10 cellular contexts compared by ENCODE assay signal in genomic region chr10:88066876-88067275, GRCh38.
DNase-seq lines count a peak whose midpoint lies in the region; ATAC-seq, FAIRE-seq and TF ChIP-seq lines count a peak whose summit lies in the region.
"Had no signal": no experiment of that assay in that cellular context is flagged by ENCODE, and none has a peak within 500 bp of the region (broad histone marks: within the 10 kb centered on the region; RNA-seq: fewer than 3 reads in every experiment).

No MANE protein-coding gene starts in this region.

- CTCF ChIA-PET in HepG2 (lab: Yijun Ruan, JAX; ENCODE audit: low intra/inter-chr PET ratio, low total read pairs) (no interaction called here), OCI-LY7 (lab: Charles Lee; ENCODE audit: unreplicated experiment) (no interaction called here)

- no peaks in the 10 kb centered on the region for H3K36me3 Mint-ChIP-seq in chondrocyte (ENCODE audit: low read depth)

- H4K20me1 ChIP-seq in HepG2 (ENCODE audit: insufficient read depth, low read length) (no peaks in the 10 kb centered on the region), OCI-LY7 (ENCODE audit: insufficient read depth, low read length) (no peaks in the 10 kb centered on the region)

- TF ChIP-seq RAD21 in liver (IDR thresholded peaks at IDR 0.05): no peak
- TF ChIP-seq RAD21 in HepG2 (CRISPR knock-in tag; IDR thresholded peaks at IDR 0.05): no peak

- H2AFZ ChIP-seq in HepG2 (ENCODE audit: low read length) (no peak overlapping the region), OCI-LY7 (ENCODE audit: low read length) (peak overlapping the region; percentile 93)

- ATAC-seq in HepG2 (no peak), heart left ventricle (peak; percentile 27 to 59 (median 51)), HG03521 (IDR thresholded peaks at IDR 0.05; ENCODE audit: unreplicated experiment) (no peak)

- POLR2A ChIA-PET in HepG2 (lab: Yijun Ruan, JAX): no interaction called here
- POLR2A ChIA-PET in OCI-LY7 (lab: Charles Lee): interaction anchor here (0.6 to 4.8 kb wide), 19 partner anchors 9 to 331 kb away, joined by 3 to 35 read pairs (median 5); partner anchors contain the start of genes KLLN and PTEN

- no peaks in the 10 kb centered on the region for H3K79me2 ChIP-seq in HepG2 (ENCODE audit: insufficient read depth, low read length)
- H3K79me2 ChIP-seq in OCI-LY7 (ENCODE audit: insufficient read depth, low read depth, low read length): no peaks in the 10 kb centered on the region

- no peak overlapping the region for H3K4me2 ChIP-seq in HepG2 (ENCODE audit: low read depth, low read length)
- H3K4me2 ChIP-seq in OCI-LY7 (ENCODE audit: low read length): peak overlapping the region; percentile 54

- no peaks in the 10 kb centered on the region for H3K27me3 Mint-ChIP-seq in chondrocyte (ENCODE audit: low read depth)

- H3K9me2 ChIP-seq in OCI-LY7 (ENCODE audit: insufficient read depth, low read length): no peaks in the 10 kb centered on the region

- in situ Hi-C loops in HepG2 (cut with HindIII; ENCODE audit: extremely low pct_ligation_motif_present, low pct_unique_long_range_greater_than_20kb): no loop called here
- in situ Hi-C loops in ACHN (cut with HindIII; ENCODE audit: low pct_ligation_motif_present, low pct_unique_long_range_greater_than_20kb, low sequenced_read_pairs): no loop called here

- no peak overlapping the region for H3K4me3 Mint-ChIP-seq in chondrocyte (ENCODE audit: unreplicated experiment)

- FAIRE-seq in HepG2 (lab: Jason Lieb, UNC): no peak

- TF ChIP-seq EP300 in HepG2 (IDR thresholded peaks at IDR 0.05; ENCODE audit: low read depth in 2 of 2, low read length in 2 of 2) (no peak), HepG2 (CRISPR knock-in tag; IDR thresholded peaks at IDR 0.05; ENCODE audit: borderline replicate concordance) (no peak)

- H3K27me3 ChIP-seq in liver (ENCODE audit: control insufficient read depth in 4 of 4, insufficient read depth in 4 of 4, low read length in 3 of 4): no peaks in the 10 kb centered on the region
- 0 out of 5 replicates have a peak, but pooled peaks cover 0 to 3% of the 10 kb centered on the region in 2 experiments for H3K27me3 ChIP-seq in HepG2 (ENCODE audit: control insufficient read depth in 1 of 2, insufficient read depth in 2 of 2, low read length in 2 of 2)
- no peaks in the 10 kb centered on the region for H3K27me3 ChIP-seq in heart left ventricle
- no peaks in the 10 kb centered on the region for H3K27me3 ChIP-seq in thymus (ENCODE audit: control insufficient read depth, insufficient read depth)

- H3K9ac ChIP-seq in liver (ENCODE audit: low read depth in 1 of 2, low read length in 2 of 2) (no peak overlapping the region), HepG2 (ENCODE audit: insufficient read depth, low read depth, low read length) (no peak overlapping the region)

- H3K4me1 ChIP-seq in liver (ENCODE audit: control insufficient read depth in 4 of 4, insufficient read depth in 4 of 4, low read length in 3 of 4): peaks cover 9 to 35% (median 30%) of the 10 kb centered on the region in 4 donors
- H3K4me1 ChIP-seq in HepG2 (ENCODE audit: insufficient read depth, low read length): peaks cover 33% of the 10 kb centered on the region
- H3K4me1 ChIP-seq in OCI-LY7 (ENCODE audit: insufficient read depth, low read length, poor library complexity, severe bottlenecking): peaks cover 95% of the 10 kb centered on the region
- H3K4me1 ChIP-seq in heart left ventricle: peaks cover 10 to 94% (median 39%) of the 10 kb centered on the region in 12 donors
- H3K4me1 ChIP-seq in thymus (ENCODE audit: control insufficient read depth, insufficient read depth, low read length): peaks cover 34% of the 10 kb centered on the region

- H3K9me3 ChIP-seq in liver (ENCODE audit: control insufficient read depth in 4 of 4, low read length in 3 of 4) (no peaks in the 10 kb centered on the region), HepG2 (ENCODE audit: low read length) (no peaks in the 10 kb centered on the region), OCI-LY7 (ENCODE audit: low read length) (no peaks in the 10 kb centered on the region), heart left ventricle (no peaks in the 10 kb centered on the region), thymus (ENCODE audit: control insufficient read depth) (no peaks in the 10 kb centered on the region)

- H3K9me3 Mint-ChIP-seq in chondrocyte (ENCODE audit: low read depth): no peaks in the 10 kb centered on the region

- H3K27ac ChIP-seq in liver (ENCODE audit: low read depth in 1 of 2, low read length in 2 of 2) (peak overlapping the region in 1 of 2 donors; percentile 97), HepG2 (ENCODE audit: extremely low read length, insufficient read depth, low read length) (no peak overlapping the region), OCI-LY7 (ENCODE audit: low read depth, low read length, poor library complexity, severe bottlenecking) (peak overlapping the region; percentile 83), heart left ventricle (peak overlapping the region in 2 of 12 donors; percentile 2 to 78), thymus (ENCODE audit: low read depth) (peak overlapping the region; percentile 81)

- WGBS in liver: 84% methylated on average over 6 of the region's 6 CpGs
- 53% methylated on average over 6 of the region's 6 CpGs for WGBS in HepG2 (ENCODE audit: low lambda C conversion rate)
- 65 to 79% (median 74%) methylated on average over 6 of the region's 6 CpGs for WGBS in heart left ventricle, 4 donors
- WGBS in thymus: 25% methylated on average over 6 of the region's 6 CpGs

- BruUV-seq in HepG2 (replicated peaks; lab: Mats Ljungman, UMichigan) (no TSS peak), OCI-LY7 (replicated peaks; lab: Mats Ljungman, UMichigan) (no TSS peak)

- intact Hi-C loops in HepG2 (cut with micrococcal nuclease; ENCODE audit: unreplicated experiment) (no loop called here), OCI-LY7 (cut with micrococcal nuclease; ENCODE audit: unreplicated experiment) (loop anchor here (1.0 to 5.0 kb wide), 2 partner anchors 41 to 205 kb away; partner anchors contain the start of genes KLLN and PTEN), heart left ventricle (cut with DNase I) (loop anchor here in 1 of 10 donors (2.0 to 5.0 kb wide), 2 partner anchors 70 to 204 kb away; partner anchors contain the start of genes KLLN and PTEN)

- H3K27ac Mint-ChIP-seq in chondrocyte (ENCODE audit: unreplicated experiment): no peak overlapping the region

- DNase-seq in HepG2 (ENCODE audit: low spot score): no peak
- peak; percentile 86 for DNase-seq in OCI-LY7 (ENCODE audit: low spot score)
- DNase-seq in heart left ventricle: peak in 1 of 5 donors; percentile 28
- no peak for DNase-seq in ACHN
- no peak for DNase-seq in chondrocyte (ENCODE audit: low spot score)
- DNase-seq: activated gamma-delta T cell treated with Interleukin-2 at 50 U/mL for 16 hours, NCI-H524 treated with DMSO at 0.1 percent for 48 hours had no signal

- TF ChIP-seq POLR2A in HepG2 (IDR thresholded peaks at IDR 0.05; ENCODE audit: insufficient read depth in 1 of 2, low read depth in 2 of 2, low read length in 2 of 2) (no peak), heart left ventricle (IDR thresholded peaks at IDR 0.05) (no peak)

- H3K4me3 ChIP-seq in liver (ENCODE audit: low read depth in 1 of 3, low read length in 3 of 3): no peak overlapping the region
- H3K4me3 ChIP-seq in HepG2 (replicated peaks in 1 of 3; ENCODE audit: insufficient read depth in 1 of 3, low read depth in 2 of 3, low read length in 3 of 3): no peak overlapping the region
- H3K4me3 ChIP-seq in OCI-LY7 (ENCODE audit: low read depth, low read length, poor library complexity, severe bottlenecking): peak overlapping the region; percentile 38
- H3K4me3 ChIP-seq in heart left ventricle: peak overlapping the region in 1 of 12 donors; percentile 1
- H3K4me3 ChIP-seq in thymus (ENCODE audit: low read length): no peak overlapping the region

- H3K4me1 Mint-ChIP-seq in chondrocyte (ENCODE audit: low read depth): peaks cover 41% of the 10 kb centered on the region

- TF ChIP-seq CTCF in liver (IDR thresholded peaks at IDR 0.05; ENCODE audit: low read depth, low read length, missing input control) (no peak), HepG2 (CRISPR knock-in tag; IDR thresholded peaks at IDR 0.05) (no peak), OCI-LY7 (conservative IDR thresholded peaks at IDR 0.05; ENCODE audit: low read length) (no peak), heart left ventricle (IDR thresholded peaks at IDR 0.05) (no peak), chondrocyte (IDR thresholded peaks at IDR 0.05) (no peak)

- H3K36me3 ChIP-seq in liver (ENCODE audit: control insufficient read depth in 4 of 4, insufficient read depth in 3 of 4, low read depth in 1 of 4, low read length in 3 of 4) (no peaks in the 10 kb centered on the region), HepG2 (replicated peaks in 1 of 2; ENCODE audit: control insufficient read depth in 1 of 2, insufficient read depth in 2 of 2, low read length in 2 of 2) (no peaks in the 10 kb centered on the region), OCI-LY7 (ENCODE audit: insufficient read depth, low read length) (no peaks in the 10 kb centered on the region), heart left ventricle (no peaks in the 10 kb centered on the region), thymus (ENCODE audit: control insufficient read depth, insufficient read depth) (no peaks in the 10 kb centered on the region)

TF ChIP-seq in liver, 16 proteins besides CTCF, POLR2A, EP300 and RAD21:
- TF ChIP-seq YY1 (IDR thresholded peaks at IDR 0.05) (no peak), NR2F2 (IDR thresholded peaks at IDR 0.05) (no peak), JUND (IDR thresholded peaks at IDR 0.05) (no peak), MAX (IDR thresholded peaks at IDR 0.05) (peak; percentile 14)

TF ChIP-seq in HepG2, 621 proteins besides CTCF, POLR2A, EP300 and RAD21 (continues in another document):
- no peak for TF ChIP-seq BRF2 (CRISPR knock-in tag; IDR thresholded peaks at IDR 0.05)
- no peak for TF ChIP-seq BHLHE40 (IDR thresholded peaks at IDR 0.05; ENCODE audit: low read length)
- no peak for TF ChIP-seq ATRX (CRISPR knock-in tag; IDR thresholded peaks at IDR 0.05; ENCODE audit: borderline replicate concordance)
- no peak for TF ChIP-seq HNRNPLL (IDR thresholded peaks at IDR 0.05; ENCODE audit: low read depth, low read length, poor library complexity, severe bottlenecking)

Comparison
In these comparisons a context has a peak if more than half of its experiments do, and no peak if none do; other contexts are left out.
1. ATAC-seq: peak in heart left ventricle (4 of 4); none in HepG2 (single experiment) and HG03521 (single experiment).